Comparison of ENCODE assay signal across 25 cellular contexts in genomic region chr22:48250937-48251530, GRCh38.
"Had no signal": no experiment of that assay in that cellular context is flagged by ENCODE, and none has a peak within 500 bp of the region (broad histone marks: within the 10 kb centered on the region; RNA-seq: fewer than 3 reads in every experiment).

No MANE protein-coding gene starts in this region.

- H3K36me3 ChIP-seq: left lung, lower lobe of right lung, pancreas, suprapubic skin, thoracic aorta, tibial artery, upper lobe of right lung had no signal

- H3K27me3 ChIP-seq: pancreas had no signal

- H3K4me3 ChIP-seq: left lung, lower lobe of right lung, mucosa of descending colon, pancreas, psoas muscle, skin epidermis, suprapubic skin, thoracic aorta, tibial artery, upper lobe of right lung had no signal

- H3K9me3 ChIP-seq: left lung, lower lobe of right lung, mucosa of descending colon, pancreas, psoas muscle, suprapubic skin, thoracic aorta, tibial artery, upper lobe of right lung had no signal

- H3K27ac ChIP-seq: left lung, lower lobe of right lung, pancreas, psoas muscle, skin epidermis, suprapubic skin, thoracic aorta, tibial artery, upper lobe of right lung had no signal

- H3K4me1 Mint-ChIP-seq: naive thymus-derived CD4-positive, alpha-beta T cell; stimulated activated effector memory CD8-positive, alpha-beta T cell treated with anti-CD3 and anti-CD28 coated beads, Interleukin-12 subunit alpha, Interleukin-12 subunit beta, amount 100 ng/mL, for 72 hours had no signal

- H3K36me3 Mint-ChIP-seq: immature natural killer cell; naive thymus-derived CD4-positive, alpha-beta T cell; natural killer cell treated with Interleukin-12 subunit alpha and Interleukin-12 subunit beta and Interleukin-15 and Interleukin-18, amount 100 ng/mL, for 72 hours; stimulated activated effector memory CD8-positive, alpha-beta T cell treated with anti-CD3 and anti-CD28 coated beads, Interleukin-12 subunit alpha, Interleukin-12 subunit beta, amount 100 ng/mL, for 72 hours had no signal

- H3K4me1 ChIP-seq: pancreas, psoas muscle, tibial artery had no signal

- ATAC-seq: left colon; left lung; lower lobe of right lung; mucosa of descending colon; naive thymus-derived CD4-positive, alpha-beta T cell; pancreas; psoas muscle; sciatic nerve had no signal

- DNase-seq: hypothalamus; immature natural killer cell; kidney; left colon; left lung; lower lobe of right lung; mesendoderm; midbrain; mucosa of descending colon; naive thymus-derived CD4-positive, alpha-beta T cell; nucleus accumbens; pancreas; psoas muscle; stimulated activated CD4-positive, alpha-beta T cell treated with anti-CD3 and anti-CD28 coated beads, Interleukin-4, amount 100 ng/mL, for 24 hours; stimulated activated naive CD4-positive, alpha-beta T cell; trophoblast cell; upper lobe of right lung had no signal

- H3K9me3 Mint-ChIP-seq: immature natural killer cell; natural killer cell treated with Interleukin-12 subunit alpha and Interleukin-12 subunit beta and Interleukin-15 and Interleukin-18, amount 100 ng/mL, for 72 hours; stimulated activated effector memory CD8-positive, alpha-beta T cell treated with anti-CD3 and anti-CD28 coated beads, Interleukin-12 subunit alpha, Interleukin-12 subunit beta, amount 100 ng/mL, for 72 hours; stimulated activated naive CD8-positive, alpha-beta T cell treated with anti-CD3 and anti-CD28 coated beads, Interleukin-15, Interleukin-2, amounts not matched to agents 100 ng/mL and 50 ng/mL, for 24 hours had no signal

- H3K27ac Mint-ChIP-seq: immature natural killer cell; naive thymus-derived CD4-positive, alpha-beta T cell; natural killer cell treated with Interleukin-12 subunit alpha and Interleukin-12 subunit beta and Interleukin-15 and Interleukin-18, amount 100 ng/mL, for 72 hours; stimulated activated effector memory CD8-positive, alpha-beta T cell treated with anti-CD3 and anti-CD28 coated beads, Interleukin-12 subunit alpha, Interleukin-12 subunit beta, amount 100 ng/mL, for 72 hours; stimulated activated naive CD8-positive, alpha-beta T cell treated with anti-CD3 and anti-CD28 coated beads, Interleukin-15, Interleukin-2, amounts not matched to agents 100 ng/mL and 50 ng/mL, for 24 hours had no signal

- H3K4me3 Mint-ChIP-seq: immature natural killer cell; naive thymus-derived CD4-positive, alpha-beta T cell; natural killer cell treated with Interleukin-12 subunit alpha and Interleukin-12 subunit beta and Interleukin-15 and Interleukin-18, amount 100 ng/mL, for 72 hours; stimulated activated effector memory CD8-positive, alpha-beta T cell treated with anti-CD3 and anti-CD28 coated beads, Interleukin-12 subunit alpha, Interleukin-12 subunit beta, amount 100 ng/mL, for 72 hours; stimulated activated naive CD8-positive, alpha-beta T cell treated with anti-CD3 and anti-CD28 coated beads, Interleukin-15, Interleukin-2, amounts not matched to agents 100 ng/mL and 50 ng/mL, for 24 hours had no signal
